Comparison of ENCODE assay signal across 8 cellular contexts in genomic region chr14:104680806-104681688, GRCh38. TPM values are rescaled to one million over a fixed set of nuclear protein-coding genes. Genes with fewer than 3 reads are reported as not detected.
DNase-seq lines count a peak whose midpoint lies in the region; ATAC-seq and TF ChIP-seq lines count a peak whose summit lies in the region.

No MANE protein-coding gene starts in this region.

- TF ChIP-seq POLR2A in testis (IDR thresholded peaks at IDR 0.05) = no peak

- H3K36me3 ChIP-seq in colonic mucosa (no peaks in the 10 kb centered on the region), left lung (no peaks in the 10 kb centered on the region), testis (ENCODE audit: low read depth, missing control alignments) (no peaks in the 10 kb centered on the region)

- H3K4me1 ChIP-seq in colonic mucosa (peaks cover 38% of the 10 kb centered on the region), left lung (peaks cover 41 to 63% of the 10 kb centered on the region in 2 donors), testis (peaks cover 45% of the 10 kb centered on the region)

- no peaks in the 10 kb centered on the region for H3K9me3 ChIP-seq in colonic mucosa
- no peaks in the 10 kb centered on the region for H3K9me3 ChIP-seq in left lung
- no peaks in the 10 kb centered on the region for H3K9me3 ChIP-seq in testis

- H3K4me3 ChIP-seq in AG09309 (ENCODE audit: control insufficient read depth, low read depth, low read length) = peak overlapping the region; percentile 30
- H3K4me3 ChIP-seq in colonic mucosa = no peak overlapping the region
- peak overlapping the region in 1 of 2 donors; percentile 16 for H3K4me3 ChIP-seq in left lung
- no peak overlapping the region for H3K4me3 ChIP-seq in testis

- H3K9ac ChIP-seq in colonic mucosa (ENCODE audit: low read depth in 2 of 2, low read length in 2 of 2) = peak overlapping the region; percentile 64 to 84

- ATAC-seq in GM21390 (IDR thresholded peaks at IDR 0.05; ENCODE audit: unreplicated experiment) (peak; percentile 42), left lung (peak; percentile 52), HG02588 (IDR thresholded peaks at IDR 0.05; ENCODE audit: unreplicated experiment) (no peak), GM18517 (IDR thresholded peaks at IDR 0.05; ENCODE audit: unreplicated experiment) (no peak)

- H3K27ac ChIP-seq in colonic mucosa (peak overlapping the region; percentile 91), left lung (peak overlapping the region; percentile 81 to 83), testis (peak overlapping the region; percentile 35 to 71)

- DNase-seq in AG09309 (ENCODE audit: low read depth) (peak; percentile 37), NCI-H460 (ENCODE audit: extremely low read depth, low read depth) (peak; percentile 76), colonic mucosa (peak; percentile 87), left lung (peak; percentile 83 to 85), testis (peak; percentile 59)

- H3K27me3 ChIP-seq in colonic mucosa (no peaks in the 10 kb centered on the region), left lung (peaks cover 0 to 10% of the 10 kb centered on the region in 2 donors), testis (no peaks in the 10 kb centered on the region)

- intact Hi-C loops in colonic mucosa (cut with DNase I) = no loop called here
- intact Hi-C loops in left lung (cut with DNase I) = no loop called here
- intact Hi-C loops in testis (cut with DNase I; ENCODE audit: low total_unique reads) = no loop called here

- TF ChIP-seq CTCF in AG09309 (IDR thresholded peaks at IDR 0.05; ENCODE audit: control insufficient read depth, insufficient read depth, low read depth, low read length, missing control alignments) = peak; percentile 31
- TF ChIP-seq CTCF in colonic mucosa (IDR thresholded peaks at IDR 0.05) = no peak
- no peak for TF ChIP-seq CTCF in left lung (IDR thresholded peaks at IDR 0.05)
- no peak for TF ChIP-seq CTCF in testis (IDR thresholded peaks at IDR 0.05)

- 50 to 58% methylated on average over 18 to 26 of the region's 26 CpGs for WGBS in testis, 2 donors

RNA-seq across cellular contexts. Expression of gene INF2, which starts 8.4 kb away (rescaled TPM):
- total RNA-seq in NCI-H460 (2014; rRNA removed; shearing (Covaris generic)) = 58.0 and 61.3 TPM in 2 replicates
- 228 and 311 TPM in 2 replicates for polyA plus RNA-seq in NCI-H460 (2014; cell fraction: nucleus; rRNA removed)
- 100 to 1,000 TPM; 162 to 264 TPM for total RNA-seq in colonic mucosa
- total RNA-seq in left lung = 100 to 1,000 TPM; 111 to 120 TPM
- total RNA-seq in testis = 100 to 1,000 TPM; 244 to 328 TPM
- 50.5 TPM for polyA plus RNA-seq in testis (ENCODE audit: insufficient read depth, low read depth, low replicate concordance)

RNA-seq across cellular contexts. Expression of gene ADSS1, which starts 43.0 kb away (rescaled TPM):
- total RNA-seq in NCI-H460 (2014; rRNA removed; shearing (Covaris generic)) = 13.0 and 19.8 TPM in 2 replicates
- 10.3 and 25.3 TPM in 2 replicates for polyA plus RNA-seq in NCI-H460 (2014; cell fraction: nucleus; rRNA removed)
- 1 to 10 TPM; 3.5 to 4.0 TPM for total RNA-seq in colonic mucosa
- 1 to 10 TPM; 5.2 to 5.3 TPM for total RNA-seq in left lung
- total RNA-seq in testis = 10 to 100 TPM; 48.7 to 79.4 TPM
- polyA plus RNA-seq in testis (ENCODE audit: insufficient read depth, low read depth, low replicate concordance) = 79.6 TPM

Comparison
In these comparisons a context has a peak if more than half of its experiments do, and no peak if none do; other contexts are left out.
1. DNase-seq: peak in every context shown above with its lines; median percentile 87 in colonic mucosa; 84 in left lung; 76 in NCI-H460; 59 in testis; 37 in AG09309.
2. ATAC-seq: peak in GM21390 (single experiment) and left lung (single experiment); none in HG02588 (single experiment) and GM18517 (single experiment).
3. Peak in every context shown above with its lines, with median percentiles within 50 percentile points of each other: H3K27ac ChIP-seq.